9 cellular contexts compared by ENCODE assay signal in the genomic region with DNA sequence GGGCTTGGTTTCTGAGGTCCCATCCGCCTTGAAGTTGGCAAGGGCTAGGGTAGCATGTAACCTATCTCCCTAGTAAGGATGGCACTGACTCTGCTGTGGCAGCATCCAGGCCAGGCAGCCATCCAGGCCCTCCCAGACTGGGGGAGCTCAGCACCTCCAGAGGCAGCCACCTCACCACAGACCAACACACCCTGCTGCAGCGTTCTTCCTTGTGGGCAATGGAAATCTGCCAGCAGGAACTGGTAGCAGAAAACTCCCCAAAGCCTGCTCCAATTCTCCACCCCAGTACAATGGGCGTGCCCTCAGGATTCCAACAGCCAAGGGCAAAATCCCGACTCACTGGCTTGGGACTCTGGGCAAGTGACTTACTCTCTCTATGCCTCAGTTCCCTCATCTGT. TPM values are rescaled to one million over a fixed set of nuclear protein-coding genes. Genes with fewer than 3 reads are reported as not detected.
DNase-seq lines count a peak whose midpoint lies in the region; ATAC-seq, FAIRE-seq and TF ChIP-seq lines count a peak whose summit lies in the region.
"Had no signal": no experiment of that assay in that cellular context is flagged by ENCODE, and none has a peak within 500 bp of the region (broad histone marks: within the 10 kb centered on the region; RNA-seq: fewer than 3 reads in every experiment).

No MANE protein-coding gene starts in this region.

- DNase-seq in H4 (ENCODE audit: low spot score) (peak; percentile 89), SJCRH30 (peak; percentile 40 to 58), foreskin fibroblast (peak; percentile 61 to 86), small intestine (peak; percentile 92), activated gamma-delta T cell treated with Interleukin-2 at 50 U/mL for 16 hours (no peak), NCI-H524 treated with DMSO at 0.1 percent for 48 hours (lab: John Stamatoyannopoulos, UW) (no peak)
- DNase-seq: activated naive CD4-positive, alpha-beta T cell treated with anti-CD3 and anti-CD28 coated beads, Interleukin-2, amount 50 U/mL, for 16 hours had no signal

- no peak overlapping the region for H3K4me3 ChIP-seq in SJCRH30
- H3K4me3 ChIP-seq in foreskin fibroblast (ENCODE audit: low read depth in 1 of 2, low read length in 2 of 2), result no peak overlapping the region
- no peak overlapping the region for H3K4me3 ChIP-seq in small intestine (ENCODE audit: low read depth in 1 of 2, low read length in 2 of 2)

- no peak for ATAC-seq in GM21528 (IDR thresholded peaks at IDR 0.05; ENCODE audit: low FRiP score, unreplicated experiment)
- ATAC-seq in HG02852 (IDR thresholded peaks at IDR 0.05; ENCODE audit: unreplicated experiment), result no peak

- H3K27ac ChIP-seq in SJCRH30, result peak overlapping the region; percentile 28; the same call in 1 of the 2 replicates
- peak overlapping the region; percentile 35 to 91 for H3K27ac ChIP-seq in small intestine (ENCODE audit: low read depth in 1 of 2, low read length in 1 of 2)

- no peak for TF ChIP-seq CTCF in foreskin fibroblast (IDR thresholded peaks at IDR 0.05; ENCODE audit: low read depth, low read length)

- no peaks in the 10 kb centered on the region for H3K9me3 ChIP-seq in SJCRH30 (replicated peaks)
- H3K9me3 ChIP-seq in small intestine (ENCODE audit: control insufficient read depth, low read depth), result no peaks in the 10 kb centered on the region

- H3K36me3 ChIP-seq in SJCRH30 (no peaks in the 10 kb centered on the region), small intestine (ENCODE audit: control insufficient read depth in 2 of 2, insufficient read depth in 2 of 2, low read length in 2 of 2) (no peaks in the 10 kb centered on the region)

- 17 to 43% (median 20%) methylated on average over 4 of the region's 4 CpGs for WGBS in small intestine, 3 donors

- H3K4me1 ChIP-seq in SJCRH30 (peaks cover 18% of the 10 kb centered on the region), small intestine (ENCODE audit: control insufficient read depth in 2 of 2, insufficient read depth in 1 of 2, low read depth in 1 of 2, low read length in 1 of 2) (peaks cover 10 to 13% of the 10 kb centered on the region in 2 donors)

- no peaks in the 10 kb centered on the region for H3K27me3 ChIP-seq in SJCRH30
- no peaks in the 10 kb centered on the region for H3K27me3 ChIP-seq in small intestine (ENCODE audit: control insufficient read depth in 2 of 2, insufficient read depth in 2 of 2, low read length in 2 of 2)

- no peak for FAIRE-seq in small intestine (lab: Jason Lieb, UNC)

RNA-seq across cellular contexts. Expression of a gene that starts 27.5 kb away (rescaled TPM):
- total RNA-seq in H4 (2014; rRNA removed; shearing (Covaris generic)), result 14.0 and 16.8 TPM in 2 replicates
- total RNA-seq in SJCRH30 (2014; rRNA removed; shearing (Covaris generic)), result 22.5 and 24.4 TPM in 2 replicates
- polyA plus RNA-seq in small intestine, result 10 to 100 TPM in 1 of 3 donors, 1 to 10 TPM in 2; 7.8 to 13.9 (median 8.9) TPM

Comparison
In these comparisons a context has a peak if more than half of its experiments do, and no peak if none do; other contexts are left out.
1. DNase-seq: peak in H4 (single experiment), SJCRH30 (2 of 2), foreskin fibroblast (2 of 2) and small intestine (single experiment); none in activated gamma-delta T cell treated with Interleukin-2 at 50 U/mL for 16 hours (single experiment) and NCI-H524 treated with DMSO at 0.1 percent for 48 hours (single experiment).